ENCODE assay signal across 1 cellular context in the genomic region with DNA sequence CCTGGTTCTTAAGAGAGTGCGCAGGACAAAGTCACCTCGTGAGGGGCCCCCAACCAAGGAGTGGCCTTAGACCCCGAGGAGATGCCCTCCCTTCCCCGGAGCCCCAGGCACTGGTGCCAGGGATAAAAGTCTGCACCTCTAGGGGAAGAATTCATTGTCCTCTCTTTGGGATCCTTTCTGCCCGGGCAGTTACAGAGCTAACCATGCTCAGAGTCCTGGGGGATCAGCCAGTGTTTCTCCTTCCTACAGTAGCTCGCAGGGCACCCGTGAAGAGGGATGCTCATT.
TF ChIP-seq lines count a peak whose summit lies in the region.

No MANE protein-coding gene starts in this region.

TF ChIP-seq in H1, 55 proteins besides CTCF, POLR2A, EP300 and RAD21:
- no peak for TF ChIP-seq EZH2 (IDR thresholded peaks at IDR 0.05; ENCODE audit: low read depth, low read length, severe bottlenecking)
- TF ChIP-seq HDAC6 (IDR thresholded peaks at IDR 0.05; ENCODE audit: low read depth, low read length), result no peak
- TF ChIP-seq GTF2F1 (IDR thresholded peaks at IDR 0.05; ENCODE audit: borderline replicate concordance, low read depth, low read length), result no peak
- no peak for TF ChIP-seq JUN (IDR thresholded peaks at IDR 0.05; ENCODE audit: low read depth, low read length)
- TF ChIP-seq TBP (IDR thresholded peaks at IDR 0.05; ENCODE audit: low read depth, low read length), result no peak
- TF ChIP-seq CREB1 (IDR thresholded peaks at IDR 0.05), result no peak
- no peak for TF ChIP-seq KDM5A (IDR thresholded peaks at IDR 0.05; ENCODE audit: low read length)
- TF ChIP-seq, protein P1, sequence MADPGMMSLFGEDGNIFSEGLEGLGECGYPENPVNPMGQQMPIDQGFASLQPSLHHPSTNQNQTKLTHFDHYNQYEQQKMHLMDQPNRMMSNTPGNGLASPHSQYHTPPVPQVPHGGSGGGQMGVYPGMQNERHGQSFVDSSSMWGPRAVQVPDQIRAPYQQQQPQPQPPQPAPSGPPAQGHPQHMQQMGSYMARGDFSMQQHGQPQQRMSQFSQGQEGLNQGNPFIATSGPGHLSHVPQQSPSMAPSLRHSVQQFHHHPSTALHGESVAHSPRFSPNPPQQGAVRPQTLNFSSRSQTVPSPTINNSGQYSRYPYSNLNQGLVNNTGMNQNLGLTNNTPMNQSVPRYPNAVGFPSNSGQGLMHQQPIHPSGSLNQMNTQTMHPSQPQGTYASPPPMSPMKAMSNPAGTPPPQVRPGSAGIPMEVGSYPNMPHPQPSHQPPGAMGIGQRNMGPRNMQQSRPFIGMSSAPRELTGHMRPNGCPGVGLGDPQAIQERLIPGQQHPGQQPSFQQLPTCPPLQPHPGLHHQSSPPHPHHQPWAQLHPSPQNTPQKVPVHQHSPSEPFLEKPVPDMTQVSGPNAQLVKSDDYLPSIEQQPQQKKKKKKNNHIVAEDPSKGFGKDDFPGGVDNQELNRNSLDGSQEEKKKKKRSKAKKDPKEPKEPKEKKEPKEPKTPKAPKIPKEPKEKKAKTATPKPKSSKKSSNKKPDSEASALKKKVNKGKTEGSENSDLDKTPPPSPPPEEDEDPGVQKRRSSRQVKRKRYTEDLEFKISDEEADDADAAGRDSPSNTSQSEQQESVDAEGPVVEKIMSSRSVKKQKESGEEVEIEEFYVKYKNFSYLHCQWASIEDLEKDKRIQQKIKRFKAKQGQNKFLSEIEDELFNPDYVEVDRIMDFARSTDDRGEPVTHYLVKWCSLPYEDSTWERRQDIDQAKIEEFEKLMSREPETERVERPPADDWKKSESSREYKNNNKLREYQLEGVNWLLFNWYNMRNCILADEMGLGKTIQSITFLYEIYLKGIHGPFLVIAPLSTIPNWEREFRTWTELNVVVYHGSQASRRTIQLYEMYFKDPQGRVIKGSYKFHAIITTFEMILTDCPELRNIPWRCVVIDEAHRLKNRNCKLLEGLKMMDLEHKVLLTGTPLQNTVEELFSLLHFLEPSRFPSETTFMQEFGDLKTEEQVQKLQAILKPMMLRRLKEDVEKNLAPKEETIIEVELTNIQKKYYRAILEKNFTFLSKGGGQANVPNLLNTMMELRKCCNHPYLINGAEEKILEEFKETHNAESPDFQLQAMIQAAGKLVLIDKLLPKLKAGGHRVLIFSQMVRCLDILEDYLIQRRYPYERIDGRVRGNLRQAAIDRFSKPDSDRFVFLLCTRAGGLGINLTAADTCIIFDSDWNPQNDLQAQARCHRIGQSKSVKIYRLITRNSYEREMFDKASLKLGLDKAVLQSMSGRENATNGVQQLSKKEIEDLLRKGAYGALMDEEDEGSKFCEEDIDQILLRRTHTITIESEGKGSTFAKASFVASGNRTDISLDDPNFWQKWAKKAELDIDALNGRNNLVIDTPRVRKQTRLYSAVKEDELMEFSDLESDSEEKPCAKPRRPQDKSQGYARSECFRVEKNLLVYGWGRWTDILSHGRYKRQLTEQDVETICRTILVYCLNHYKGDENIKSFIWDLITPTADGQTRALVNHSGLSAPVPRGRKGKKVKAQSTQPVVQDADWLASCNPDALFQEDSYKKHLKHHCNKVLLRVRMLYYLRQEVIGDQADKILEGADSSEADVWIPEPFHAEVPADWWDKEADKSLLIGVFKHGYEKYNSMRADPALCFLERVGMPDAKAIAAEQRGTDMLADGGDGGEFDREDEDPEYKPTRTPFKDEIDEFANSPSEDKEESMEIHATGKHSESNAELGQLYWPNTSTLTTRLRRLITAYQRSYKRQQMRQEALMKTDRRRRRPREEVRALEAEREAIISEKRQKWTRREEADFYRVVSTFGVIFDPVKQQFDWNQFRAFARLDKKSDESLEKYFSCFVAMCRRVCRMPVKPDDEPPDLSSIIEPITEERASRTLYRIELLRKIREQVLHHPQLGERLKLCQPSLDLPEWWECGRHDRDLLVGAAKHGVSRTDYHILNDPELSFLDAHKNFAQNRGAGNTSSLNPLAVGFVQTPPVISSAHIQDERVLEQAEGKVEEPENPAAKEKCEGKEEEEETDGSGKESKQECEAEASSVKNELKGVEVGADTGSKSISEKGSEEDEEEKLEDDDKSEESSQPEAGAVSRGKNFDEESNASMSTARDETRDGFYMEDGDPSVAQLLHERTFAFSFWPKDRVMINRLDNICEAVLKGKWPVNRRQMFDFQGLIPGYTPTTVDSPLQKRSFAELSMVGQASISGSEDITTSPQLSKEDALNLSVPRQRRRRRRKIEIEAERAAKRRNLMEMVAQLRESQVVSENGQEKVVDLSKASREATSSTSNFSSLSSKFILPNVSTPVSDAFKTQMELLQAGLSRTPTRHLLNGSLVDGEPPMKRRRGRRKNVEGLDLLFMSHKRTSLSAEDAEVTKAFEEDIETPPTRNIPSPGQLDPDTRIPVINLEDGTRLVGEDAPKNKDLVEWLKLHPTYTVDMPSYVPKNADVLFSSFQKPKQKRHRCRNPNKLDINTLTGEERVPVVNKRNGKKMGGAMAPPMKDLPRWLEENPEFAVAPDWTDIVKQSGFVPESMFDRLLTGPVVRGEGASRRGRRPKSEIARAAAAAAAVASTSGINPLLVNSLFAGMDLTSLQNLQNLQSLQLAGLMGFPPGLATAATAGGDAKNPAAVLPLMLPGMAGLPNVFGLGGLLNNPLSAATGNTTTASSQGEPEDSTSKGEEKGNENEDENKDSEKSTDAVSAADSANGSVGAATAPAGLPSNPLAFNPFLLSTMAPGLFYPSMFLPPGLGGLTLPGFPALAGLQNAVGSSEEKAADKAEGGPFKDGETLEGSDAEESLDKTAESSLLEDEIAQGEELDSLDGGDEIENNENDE (IDR thresholded peaks at IDR 0.05; ENCODE audit: insufficient replicate concordance, low read length), result no peak
- TF ChIP-seq NRF1 (IDR thresholded peaks at IDR 0.05; ENCODE audit: low read depth, low read length), result no peak
- TF ChIP-seq SRF (IDR thresholded peaks at IDR 0.05; ENCODE audit: low read depth, low read length), result no peak
- no peak for TF ChIP-seq SIN3A (conservative IDR thresholded peaks at IDR 0.05 in 1 of 2, IDR thresholded peaks at IDR 0.05 in 1 of 2; ENCODE audit: low read depth in 1 of 2, low read length in 2 of 2)
- TF ChIP-seq RBBP5 (IDR thresholded peaks at IDR 0.05; ENCODE audit: borderline replicate concordance, low read depth, low read length), result no peak
